ENCODE assay signal across 8 cellular contexts in the genomic region with DNA sequence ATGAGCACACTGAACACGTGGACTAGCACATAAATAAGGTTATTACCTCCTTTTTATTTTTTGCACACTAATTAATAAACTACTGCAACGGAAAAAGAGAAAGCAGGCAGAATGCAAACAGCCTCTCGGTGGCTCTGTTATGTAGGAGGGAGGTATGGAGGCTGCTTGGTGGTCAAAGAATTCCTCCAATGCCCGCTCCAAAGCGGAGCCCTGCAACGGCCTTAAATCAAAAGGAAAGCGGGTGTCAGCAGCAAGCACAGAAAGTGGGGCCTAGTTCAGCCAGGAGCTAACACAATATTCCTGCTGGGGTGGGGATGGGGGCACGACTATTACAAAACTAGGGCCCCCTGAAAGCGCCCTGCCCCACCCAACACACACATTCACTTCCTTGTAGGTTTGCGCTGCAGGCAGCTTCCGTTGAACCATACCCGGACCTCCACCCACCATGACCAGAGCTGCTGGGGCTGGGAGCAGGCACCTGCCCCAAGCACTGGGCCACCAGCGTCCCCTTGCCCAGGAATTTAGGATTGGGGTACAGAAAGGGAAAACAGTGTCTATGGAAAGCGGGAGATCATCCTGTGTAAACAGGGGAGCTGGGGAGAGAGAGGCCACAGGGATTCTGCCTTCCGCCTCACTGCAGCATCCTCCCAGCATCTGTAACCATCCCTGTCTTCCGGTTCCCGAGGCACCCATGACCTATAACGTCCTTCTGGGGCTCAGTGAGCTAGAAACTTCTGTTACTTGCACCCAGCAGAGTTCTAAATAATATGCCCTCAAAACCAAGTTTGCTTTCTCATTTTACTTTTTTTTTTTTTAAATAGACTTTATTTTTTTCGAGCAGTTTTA. TPM values are rescaled to one million over a fixed set of nuclear protein-coding genes. Genes with fewer than 3 reads are reported as not detected.
A peak's percentile ranks its signal among the peaks of the same experiment; 100 is the strongest.
DNase-seq lines count a peak whose midpoint lies in the region; ATAC-seq, FAIRE-seq and TF ChIP-seq lines count a peak whose summit lies in the region.

No MANE protein-coding gene starts in this region.

- no peaks in the 10 kb centered on the region for H4K20me1 ChIP-seq in HepG2 (ENCODE audit: insufficient read depth, low read length)

- BruUV-seq in A673 (replicated peaks; lab: Mats Ljungman, UMichigan) = no TSS peak
- BruUV-seq in HepG2 (replicated peaks; lab: Mats Ljungman, UMichigan) = no TSS peak

- POLR2A ChIA-PET in A673 (lab: Charles Lee; ENCODE audit: low non-redundant PET) (no interaction called here), HEK293T (lab: Yijun Ruan, JAX) (interaction anchor here (1.6 kb wide), 1 partner anchor 57 kb away, joined by 4 read pairs; a partner anchor contains a TSS), HepG2 (lab: Yijun Ruan, JAX) (no interaction called here)

- H3K36me3 ChIP-seq in A673 (ENCODE audit: insufficient read depth, low read length, poor library complexity, severe bottlenecking) (no peaks in the 10 kb centered on the region), HepG2 (replicated peaks in 1 of 2; ENCODE audit: control insufficient read depth in 1 of 2, insufficient read depth in 2 of 2, low read length in 2 of 2) (no peaks in the 10 kb centered on the region), transverse colon (no peaks in the 10 kb centered on the region)

- H3K4me1 ChIP-seq in A673 (ENCODE audit: insufficient read depth, low read length, poor library complexity, severe bottlenecking) (peaks cover 4% of the 10 kb centered on the region), HepG2 (ENCODE audit: insufficient read depth, low read length) (peaks cover 6% of the 10 kb centered on the region; the same call in 1 of the 2 replicates), transverse colon (peaks cover 4 to 12% (median 7%) of the 10 kb centered on the region in 4 donors)

- no peak overlapping the region for H3K9ac ChIP-seq in HepG2 (ENCODE audit: insufficient read depth, low read depth, low read length)

- ATAC-seq in activated naive CD4-positive, alpha-beta T cell treated with anti-CD3 and anti-CD28 coated beads, Interleukin-2, amount 50 U/mL, for 72 hours = peak in 1 of 2 donors; percentile 41
- peak; percentile 49 for ATAC-seq in HepG2

- H3K79me2 ChIP-seq in HepG2 (ENCODE audit: insufficient read depth, low read length) = no peaks in the 10 kb centered on the region

- H3K4me3 ChIP-seq in A673 (ENCODE audit: low read depth, low read length, poor library complexity, severe bottlenecking) = peak overlapping the region; percentile 53
- H3K4me3 ChIP-seq in HepG2 (replicated peaks in 1 of 3; ENCODE audit: insufficient read depth in 1 of 3, low read depth in 2 of 3, low read length in 3 of 3) = peak overlapping the region; percentile 54 to 77 (median 66)
- H3K4me3 ChIP-seq in transverse colon = peak overlapping the region in 3 of 4 donors; percentile 31 to 57 (median 33)

- 19% methylated on average over 11 of the region's 19 CpGs for WGBS in HepG2 (ENCODE audit: low lambda C conversion rate)
- 34 to 40% methylated on average over 1 to 19 of the region's 19 CpGs for WGBS in transverse colon (ENCODE audit: low coverage in 1 of 2), 2 donors

- TF ChIP-seq POLR2A in HepG2 (IDR thresholded peaks at IDR 0.05; ENCODE audit: insufficient read depth in 1 of 2, low read depth in 2 of 2, low read length in 2 of 2) (no peak), transverse colon (IDR thresholded peaks at IDR 0.05) (no peak)

- H3K9me3 Mint-ChIP-seq in activated naive CD4-positive, alpha-beta T cell treated with anti-CD3 and anti-CD28 coated beads, Interleukin-2, amount 50 U/mL, for 72 hours = no peaks in the 10 kb centered on the region

- intact Hi-C loops in A673 (cut with micrococcal nuclease; ENCODE audit: unreplicated experiment) (no loop called here), HepG2 (cut with micrococcal nuclease; ENCODE audit: unreplicated experiment) (loop anchor here (1.0 to 10.0 kb wide), 4 partner anchors 16 to 200 kb away; a partner anchor contains a TSS), transverse colon (cut with DNase I; ENCODE audit: low total_unique reads) (loop anchor here (10.0 kb wide), 1 partner anchor 58 kb away; a partner anchor contains a TSS)

- FAIRE-seq in HepG2 (lab: Jason Lieb, UNC) = no peak

- H3K27me3 ChIP-seq in A673 (replicated peaks; ENCODE audit: insufficient read depth, low read depth, low read length, poor library complexity) = peaks cover 6% of the 10 kb centered on the region
- no peaks in the 10 kb centered on the region; a peak in 1 of 5 replicates for H3K27me3 ChIP-seq in HepG2 (ENCODE audit: control insufficient read depth in 1 of 2, insufficient read depth in 2 of 2, low read length in 2 of 2)
- no peaks in the 10 kb centered on the region for H3K27me3 ChIP-seq in transverse colon

- no peak for TF ChIP-seq RAD21 in HepG2 (CRISPR knock-in tag; IDR thresholded peaks at IDR 0.05)

- no peak for DNase-seq in A673 (ENCODE audit: low spot score)
- no peak for DNase-seq in HEK293T (ENCODE audit: extremely low spot score)
- no peak for DNase-seq in activated naive CD4-positive, alpha-beta T cell treated with anti-CD3 and anti-CD28 coated beads, Interleukin-2, amount 50 U/mL, for 72 hours (ENCODE audit: low spot score in 2 of 2)
- DNase-seq in HepG2 (ENCODE audit: low spot score) = no peak
- no peak for DNase-seq in transverse colon
- DNase-seq in activated CD4-positive, CD25-positive, alpha-beta regulatory T cell treated with anti-CD3 and anti-CD28 coated beads, Interleukin-2, amount 50 U/mL, for 72 hours = no peak
- no peak for DNase-seq in COLO829 (ENCODE audit: low spot score)
- no peak for DNase-seq in NCI-H2171 treated with DMSO at 0.1 percent for 48 hours (lab: John Stamatoyannopoulos, UW)

- no peaks in the 10 kb centered on the region for H3K9me3 ChIP-seq in A673 (ENCODE audit: low read depth, low read length, poor library complexity, severe bottlenecking)
- no peaks in the 10 kb centered on the region for H3K9me3 ChIP-seq in HepG2 (ENCODE audit: low read length)
- H3K9me3 ChIP-seq in transverse colon = no peaks in the 10 kb centered on the region

- no peaks in the 10 kb centered on the region for H3K36me3 Mint-ChIP-seq in activated naive CD4-positive, alpha-beta T cell treated with anti-CD3 and anti-CD28 coated beads, Interleukin-2, amount 50 U/mL, for 72 hours

- TF ChIP-seq CTCF in A673 (conservative IDR thresholded peaks at IDR 0.05; ENCODE audit: low read depth, low read length) (no peak), HepG2 (CRISPR knock-in tag; IDR thresholded peaks at IDR 0.05) (no peak), transverse colon (IDR thresholded peaks at IDR 0.05) (no peak)

- peak overlapping the region; percentile 36 to 64 for H3K27ac Mint-ChIP-seq in activated naive CD4-positive, alpha-beta T cell treated with anti-CD3 and anti-CD28 coated beads, Interleukin-2, amount 50 U/mL, for 72 hours

- in situ Hi-C loops in HepG2 (cut with HindIII; ENCODE audit: extremely low pct_ligation_motif_present, low pct_unique_long_range_greater_than_20kb) = no loop called here
- in situ Hi-C loops in transverse colon (cut with MboI; ENCODE audit: low pct_ligation_motif_present in 1 of 4, low pct_unique_long_range_greater_than_20kb in 1 of 4, low sequenced_read_pairs in 3 of 4) = loop anchor here in 1 of 4 donors (25.0 kb wide), 1 partner anchor 485 kb away; no protein-coding TSS in a partner anchor

- CTCF ChIA-PET in A673 (lab: Charles Lee) = no interaction called here
- CTCF ChIA-PET in HEK293T (lab: Yijun Ruan, JAX) = interaction anchor here (0.5 kb wide), 1 partner anchor 20 kb away, joined by 3 read pairs; no protein-coding TSS in a partner anchor
- CTCF ChIA-PET in HepG2 (lab: Yijun Ruan, JAX; ENCODE audit: low intra/inter-chr PET ratio, low total read pairs) = no interaction called here

- no peak overlapping the region for H2AFZ ChIP-seq in HepG2 (ENCODE audit: low read length)

- H3K27ac ChIP-seq in A673 (ENCODE audit: low read depth, low read length, poor library complexity, severe bottlenecking) = no peak overlapping the region
- H3K27ac ChIP-seq in HepG2 (ENCODE audit: extremely low read length, insufficient read depth, low read length) = no peak overlapping the region
- peak overlapping the region; percentile 40 to 74 (median 70) for H3K27ac ChIP-seq in transverse colon

- H3K4me2 ChIP-seq in HepG2 (ENCODE audit: low read depth, low read length) = peak overlapping the region; percentile 74

- TF ChIP-seq EP300 in HepG2 (IDR thresholded peaks at IDR 0.05; ENCODE audit: low read depth in 2 of 2, low read length in 2 of 2) = no peak
- TF ChIP-seq EP300 in HepG2 (CRISPR knock-in tag; IDR thresholded peaks at IDR 0.05; ENCODE audit: borderline replicate concordance) = no peak
- no peak for TF ChIP-seq EP300 in transverse colon (IDR thresholded peaks at IDR 0.05; ENCODE audit: low read depth)

TF ChIP-seq in HEK293T, 16 proteins besides CTCF, POLR2A, EP300 and RAD21 (continues in another document):
- no peak for TF ChIP-seq TARDBP (IDR thresholded peaks at IDR 0.05)
- no peak for TF ChIP-seq FOXA1 (IDR thresholded peaks at IDR 0.05)

TF ChIP-seq in HepG2, 621 proteins besides CTCF, POLR2A, EP300 and RAD21 (continues in another document):
- no peak for TF ChIP-seq KLF15 (CRISPR knock-in tag; IDR thresholded peaks at IDR 0.05; ENCODE audit: borderline replicate concordance)

RNA-seq across cellular contexts. Expression of a gene that starts 57.1 kb away (rescaled TPM):
- 408 and 454 TPM in 2 replicates for total RNA-seq in A673 (2021)
- total RNA-seq in activated naive CD4-positive, alpha-beta T cell treated with anti-CD3 and anti-CD28 coated beads, Interleukin-2, amount 50 U/mL, for 72 hours = 100 to 1,000 TPM; 248 to 259 TPM
- 239 and 370 TPM in 2 replicates for total RNA-seq in HepG2 (2016; rRNA removed; fragmentation: Illumina TruSeq; extraction: Trizol)
- total RNA-seq in HepG2 (2016; cell fraction: cytosol; rRNA removed; fragmentation: Illumina TruSeq; extraction: Trizol; ENCODE audit: low read depth) = 10.9 and 11.5 TPM in 2 replicates
- 250 and 342 TPM in 2 replicates for total RNA-seq in HepG2 (2016; cell fraction: insoluble cytoplasmic fraction; rRNA removed; fragmentation: Illumina TruSeq; extraction: Trizol)
- 50.1 and 56.9 TPM in 2 replicates for total RNA-seq in HepG2 (2016; cell fraction: membrane; rRNA removed; fragmentation: Illumina TruSeq; extraction: Trizol)
- 205 and 220 TPM in 2 replicates for total RNA-seq in HepG2 (2016; cell fraction: nucleus; rRNA removed; fragmentation: Illumina TruSeq; extraction: Trizol)
- 53.0 and 53.5 TPM in 2 replicates for polyA plus RNA-seq in HepG2 (2011; rRNA removed)
- 22.8 and 38.5 TPM in 2 replicates for polyA plus RNA-seq in HepG2 (2011; cell fraction: cytosol; rRNA removed)
- polyA plus RNA-seq in HepG2 (2011; cell fraction: nucleus; rRNA removed) = 46.9 and 70.9 TPM in 2 replicates
- 111 and 117 TPM in 2 replicates for polyA plus RNA-seq in HepG2 (2012)
- 3.4 and 4.0 TPM in 2 replicates for polyA plus RNA-seq in HepG2 (2016; cell fraction: cytosol; fragmentation: Illumina TruSeq; extraction: Trizol; ENCODE audit: low read depth)
- 216 and 226 TPM in 2 replicates for polyA plus RNA-seq in HepG2 (2016; cell fraction: insoluble cytoplasmic fraction; fragmentation: Illumina TruSeq; extraction: Trizol; ENCODE audit: low read depth)
- 12.2 and 15.8 TPM in 2 replicates for polyA plus RNA-seq in HepG2 (2016; cell fraction: membrane; fragmentation: Illumina TruSeq; extraction: Trizol; ENCODE audit: low read depth)
- polyA plus RNA-seq in HepG2 (2016; cell fraction: nucleus; fragmentation: Illumina TruSeq; extraction: Trizol; ENCODE audit: insufficient read depth, low read depth) = 181 and 195 TPM in 2 replicates
- 87.7 and 227 TPM in 2 replicates for polyA minus RNA-seq in HepG2 (2011; rRNA and poly(A)+ RNA removed; ENCODE audit: low replicate concordance)
- 89.6 and 98.9 TPM in 2 replicates for polyA minus RNA-seq in HepG2 (2011; cell fraction: cytosol; rRNA and poly(A)+ RNA removed)
- polyA minus RNA-seq in HepG2 (2011; cell fraction: nucleus; rRNA and poly(A)+ RNA removed) = 324 and 365 TPM in 2 replicates
- 100 to 1,000 TPM; 133 to 242 (median 165) TPM for total RNA-seq in transverse colon

Comparison
In these comparisons a context has a peak if more than half of its experiments do, and no peak if none do; other contexts are left out.
1. H3K27ac ChIP-seq: peak in transverse colon (4 of 4); none in A673 (single experiment) and HepG2 (single experiment).
2. Peak in every context shown above with its lines, with median percentiles within 50 percentile points of each other: H3K4me3 ChIP-seq.